15 cellular contexts compared by ENCODE assay signal in the genomic region with DNA sequence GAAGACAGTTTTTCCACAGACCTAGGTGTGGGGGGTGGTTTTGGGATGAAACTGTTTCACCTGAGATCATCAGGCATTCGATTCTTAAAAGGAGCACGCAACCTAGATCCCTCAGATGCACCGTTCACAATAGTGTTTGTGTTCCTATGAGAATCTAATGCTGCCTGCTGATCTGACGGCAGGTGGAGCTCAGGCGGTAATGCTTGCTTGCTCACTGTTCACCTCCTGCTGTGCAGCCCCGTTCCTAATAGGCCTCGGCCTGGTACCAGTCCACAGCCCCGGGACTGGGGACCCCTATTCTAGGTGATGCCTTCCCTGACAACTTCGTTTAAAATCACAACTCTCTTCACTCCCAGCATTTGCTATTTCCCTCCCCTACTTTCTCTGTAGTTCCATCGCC.
"Had no signal": no experiment of that assay in that cellular context is flagged by ENCODE, and none has a peak within 500 bp of the region (broad histone marks: within the 10 kb centered on the region; RNA-seq: fewer than 3 reads in every experiment).

No MANE protein-coding gene starts in this region.

- H3K9me3 Mint-ChIP-seq: activated naive CD8-positive, alpha-beta T cell treated with anti-CD3 and anti-CD28 coated beads, Interleukin-2, amount 50 U/mL, for 24 hours; neural crest cell; stimulated activated naive CD8-positive, alpha-beta T cell treated with anti-CD3 and anti-CD28 coated beads, Interleukin-15, amount 100 ng/mL, for 72 hours; T-helper 2 cell treated with Interferon-gamma antibody and Interleukin-4, amounts not matched to agents 5 μg/mL and 100 μg/mL, for 36 hours had no signal

- DNase-seq: activated CD4-positive, alpha-beta T cell treated with anti-CD3 and anti-CD28 coated beads, Interleukin-2, amount 50 U/mL, for 4 hours; activated CD4-positive, CD25-positive, alpha-beta regulatory T cell treated with anti-CD3 and anti-CD28 coated beads, Interleukin-2, amount 50 U/mL, for 72 hours; activated naive CD8-positive, alpha-beta T cell treated with anti-CD3 and anti-CD28 coated beads, Interleukin-2, amount 50 U/mL, for 24 hours; activated T-cell treated with anti-CD3 and anti-CD28 coated beads, Interleukin-2, amount 50 U/mL, for 48 hours; effector CD4-positive, alpha-beta T cell; pancreas; stimulated activated CD4-positive, alpha-beta T cell treated with anti-CD3 and anti-CD28 coated beads, Interleukin-4, amount 100 ng/mL, for 24 hours; stimulated activated naive CD8-positive, alpha-beta T cell treated with anti-CD3 and anti-CD28 coated beads, Interleukin-15, amount 100 ng/mL, for 72 hours; testis had no signal

- FAIRE-seq: astrocyte, pancreas had no signal

- H3K27ac ChIP-seq: coronary artery, gastroesophageal sphincter, hepatocyte, pancreas, testis had no signal

- H3K4me1 Mint-ChIP-seq: activated naive CD8-positive, alpha-beta T cell treated with anti-CD3 and anti-CD28 coated beads, Interleukin-2, amount 50 U/mL, for 24 hours had no signal

- H3K4me3 Mint-ChIP-seq: activated naive CD8-positive, alpha-beta T cell treated with anti-CD3 and anti-CD28 coated beads, Interleukin-2, amount 50 U/mL, for 24 hours; neural crest cell; T-helper 2 cell treated with Interferon-gamma antibody and Interleukin-4, amounts not matched to agents 5 μg/mL and 100 μg/mL, for 36 hours had no signal

- H3K4me1 ChIP-seq: pancreas, testis had no signal

- H2AFZ ChIP-seq: hepatocyte had no signal

- H3K4me2 ChIP-seq: hepatocyte had no signal

- H3K27me3 ChIP-seq: hepatocyte, testis had no signal

- H3K27ac Mint-ChIP-seq: activated naive CD8-positive, alpha-beta T cell treated with anti-CD3 and anti-CD28 coated beads, Interleukin-2, amount 50 U/mL, for 24 hours; T-helper 2 cell treated with Interferon-gamma antibody and Interleukin-4, amounts not matched to agents 5 μg/mL and 100 μg/mL, for 36 hours had no signal

- H3K4me3 ChIP-seq: coronary artery, gastroesophageal sphincter, hepatocyte, pancreas, testis had no signal

- H3K79me2 ChIP-seq: hepatocyte had no signal

- ATAC-seq: activated naive CD8-positive, alpha-beta T cell treated with anti-CD3 and anti-CD28 coated beads, Interleukin-2, amount 50 U/mL, for 24 hours; gastroesophageal sphincter; stimulated activated naive CD8-positive, alpha-beta T cell treated with anti-CD3 and anti-CD28 coated beads, Interleukin-15, amount 100 ng/mL, for 72 hours had no signal

- H3K9me3 ChIP-seq: gastroesophageal sphincter, pancreas, testis had no signal

- H3K36me3 ChIP-seq: gastroesophageal sphincter, pancreas had no signal
